Comparison of ENCODE assay signal across 16 cellular contexts in the genomic region with DNA sequence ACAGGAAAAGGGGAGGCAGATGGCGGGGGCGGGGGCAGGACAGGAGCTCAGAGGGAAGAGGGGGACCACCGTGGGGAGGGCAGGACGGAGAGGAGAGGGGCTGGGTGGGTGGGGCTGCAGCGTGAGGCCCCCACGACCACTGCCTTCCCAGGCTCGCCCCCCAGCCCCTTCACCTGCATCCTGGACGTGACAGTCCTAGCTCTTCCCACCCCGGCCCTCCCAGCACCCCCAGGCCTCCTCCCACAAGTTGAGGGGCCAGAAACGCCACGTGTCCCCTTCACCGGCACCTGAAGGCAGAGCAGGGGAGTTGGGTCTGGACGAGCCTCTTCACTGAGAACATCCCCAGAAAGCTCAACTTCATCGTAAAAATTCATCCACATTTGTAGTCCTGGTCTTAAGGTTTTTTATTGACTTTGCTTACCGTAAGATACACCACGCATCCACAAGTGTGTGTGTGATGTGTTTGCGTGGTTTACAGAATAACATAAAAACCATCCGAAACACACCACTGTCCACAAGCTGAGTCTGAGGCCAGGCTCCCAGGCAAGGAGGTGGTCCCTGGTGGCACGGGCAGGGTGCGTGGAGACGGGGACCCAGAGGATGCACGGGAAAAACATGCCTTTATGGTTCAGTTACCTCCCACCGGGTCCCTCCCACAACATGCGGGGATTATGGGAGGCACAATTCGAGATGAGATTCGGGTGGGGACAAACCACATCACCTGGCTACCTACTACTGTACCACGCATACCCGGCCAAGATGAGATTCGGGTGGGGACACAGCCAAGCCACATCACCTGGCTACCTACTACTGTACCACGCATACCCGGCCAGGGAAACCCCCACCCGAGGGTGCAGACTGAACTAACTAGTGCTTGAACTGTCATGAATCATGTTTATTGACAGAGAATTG.
"Had no signal": no experiment of that assay in that cellular context is flagged by ENCODE, and none has a peak within 500 bp of the region (broad histone marks: within the 10 kb centered on the region; RNA-seq: fewer than 3 reads in every experiment).

No MANE protein-coding gene starts in this region.

- H3K36me3 ChIP-seq: gastrocnemius medialis had no signal

- H3K9me3 Mint-ChIP-seq: activated B cell treated with CpG ODN at 0.5 μM for 24 hours, type B pancreatic cell had no signal

- H3K9me3 ChIP-seq: gastrocnemius medialis had no signal

- ATAC-seq: activated CD8-positive, alpha-beta T cell treated with anti-CD3 and anti-CD28 coated beads, Interleukin-2, amount 10 ng/mL, durations not matched to agents 7 days and 5 days; gastrocnemius medialis; stimulated activated naive CD8-positive, alpha-beta T cell treated with anti-CD3 and anti-CD28 coated beads, Interleukin-15, Interleukin-2, amounts not matched to agents 100 U/mL and 50 U/mL, for 24 hours had no signal

- H3K27ac Mint-ChIP-seq: activated B cell treated with CpG ODN at 0.5 μM for 24 hours; activated CD8-positive, alpha-beta T cell treated with anti-CD3 and anti-CD28 coated beads, Interleukin-2, amount 10 ng/mL, durations not matched to agents 7 days and 5 days; type B pancreatic cell had no signal

- DNase-seq: activated B cell treated with CpG ODN at 0.5 μM for 24 hours; activated CD4-positive, alpha-beta T cell treated with anti-CD3 and anti-CD28 coated beads for 48 hours; activated CD8-positive, alpha-beta memory T cell treated with anti-CD3 and anti-CD28 coated beads, Interleukin-2, amount 50 U/mL, for 4 hours; activated CD8-positive, alpha-beta T cell treated with anti-CD3 and anti-CD28 coated beads, Interleukin-2, amount 10 ng/mL, durations not matched to agents 7 days and 5 days; activated gamma-delta T cell treated with Interleukin-2 at 50 U/mL for 16 hours; activated T-cell treated with anti-CD3 and anti-CD28 coated beads, Interleukin-2, amount 50 U/mL, for 48 hours; erythroblast; stimulated activated naive CD8-positive, alpha-beta T cell treated with anti-CD3 and anti-CD28 coated beads, Interleukin-15, Interleukin-2, amounts not matched to agents 100 U/mL and 50 U/mL, for 24 hours had no signal

- FAIRE-seq: astrocyte, islet of Langerhans, TTC549 had no signal

- H3K27ac ChIP-seq: dorsolateral prefrontal cortex, gastrocnemius medialis, parathyroid adenoma had no signal

- H3K4me1 ChIP-seq: parathyroid adenoma had no signal

- H3K4me3 ChIP-seq: dorsolateral prefrontal cortex, gastrocnemius medialis, smooth muscle cell had no signal

- H3K36me3 Mint-ChIP-seq: type B pancreatic cell had no signal

- H3K4me3 Mint-ChIP-seq: activated B cell treated with CpG ODN at 0.5 μM for 24 hours; activated CD8-positive, alpha-beta T cell treated with anti-CD3 and anti-CD28 coated beads, Interleukin-2, amount 10 ng/mL, durations not matched to agents 7 days and 5 days; type B pancreatic cell had no signal

- H3K4me1 Mint-ChIP-seq: activated B cell treated with CpG ODN at 0.5 μM for 24 hours had no signal
